In the genomic region with DNA sequence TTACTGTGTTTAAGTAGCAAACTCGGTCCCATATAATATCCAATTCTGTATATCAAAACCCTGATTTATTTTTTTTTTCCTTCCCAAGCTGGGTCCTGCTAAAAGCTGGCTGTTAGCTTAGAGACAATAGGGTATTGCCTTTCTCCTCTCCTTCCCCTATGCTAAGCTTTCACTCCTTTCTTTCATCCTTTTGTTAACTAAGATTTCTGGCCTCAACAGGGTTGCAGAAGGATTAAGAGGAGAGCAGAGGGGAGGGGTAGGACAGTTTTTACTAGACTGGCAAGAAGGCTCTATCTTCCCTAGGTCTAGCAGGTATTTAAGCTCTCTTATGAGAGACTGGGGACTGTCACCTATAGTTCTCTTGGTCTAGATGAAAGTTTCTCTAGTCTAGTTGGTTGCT, we compare ENCODE assay signal across 23 cellular contexts.
DNase-seq lines count a peak whose midpoint lies in the region; ATAC-seq, FAIRE-seq and TF ChIP-seq lines count a peak whose summit lies in the region.
"Had no signal": no experiment of that assay in that cellular context is flagged by ENCODE, and none has a peak within 500 bp of the region (broad histone marks: within the 10 kb centered on the region; RNA-seq: fewer than 3 reads in every experiment).

No MANE protein-coding gene starts in this region.

- TF ChIP-seq CTCF in GM12878 (IDR thresholded peaks at IDR 0.05 in 2 of 3, conservative IDR thresholded peaks at IDR 0.05 in 1 of 3; ENCODE audit: control insufficient read depth in 2 of 3, extremely low read depth in 1 of 3, insufficient read depth in 1 of 3, low read depth in 3 of 3, low read length in 3 of 3): no peak

- no peak overlapping the region for H2BK5ac ChIP-seq in mesendoderm (ENCODE audit: low read length)

- H2BK15ac ChIP-seq in mesendoderm (replicated peaks; ENCODE audit: low read depth): no peak overlapping the region

- no peaks in the 10 kb centered on the region for H3K79me1 ChIP-seq in mesendoderm (ENCODE audit: low read length)

- CTCF ChIA-PET in GM12878 (lab: Yijun Ruan, JAX): interaction anchor here (1.3 kb wide), 2 partner anchors 15 to 36 kb away, joined by 3 to 5 read pairs; no protein-coding TSS in a partner anchor

- no peak overlapping the region for H2AFZ ChIP-seq in GM12878 (ENCODE audit: control insufficient read depth, low read depth, low read length)

- peaks cover 28% of the 10 kb centered on the region for H3K4me1 ChIP-seq in HUES48 (ENCODE audit: control insufficient read depth, insufficient read depth, low read length)
- no peaks in the 10 kb centered on the region for H3K4me1 ChIP-seq in GM12878 (ENCODE audit: control insufficient read depth, insufficient read depth, low read length)
- peaks cover 3% of the 10 kb centered on the region for H3K4me1 ChIP-seq in mesendoderm (ENCODE audit: control insufficient read depth, low read depth, low read length)
- H3K4me1 ChIP-seq: BLaER1 treated with 17β-estradiol and CSF1 and Interleukin-3, amounts not matched to agents 10 nM and 100 nM had no signal

- no peak overlapping the region for H4K8ac ChIP-seq in mesendoderm (ENCODE audit: low read depth, low read length)

- DNase-seq in GM12878 (ENCODE audit: low read depth, low spot score) (no peak), mesendoderm (peak; percentile 16), NCI-H1436 treated with DMSO at 0.1 percent for 48 hours (lab: John Stamatoyannopoulos, UW) (no peak), caudate nucleus (lab: John Stamatoyannopoulos, UW) (no peak)
- no peak for DNase-seq in stimulated activated CD4-positive, alpha-beta T cell treated with anti-CD3 and anti-CD28 coated beads, Interleukin-4, amount 100 ng/mL, for 4 hours
- DNase-seq: Calu3; CD8-positive, alpha-beta T cell; Karpas-422; NCI-H1048; NCI-H1436; NCI-H2029; NCI-H2171 treated with DMSO at 0.1 percent for 48 hours; NCI-H446; NCI-H526 treated with DMSO at 0.1 percent for 48 hours; NK-92 treated with Interleukin-12 subunit alpha and Interleukin-12 subunit beta, amount 100 ng/mL, for 24 hours; RPMI8226; SHP77 treated with DMSO at 0.1 percent for 48 hours; SK-N-SH had no signal

- H3K27ac ChIP-seq in HUES48 (ENCODE audit: low read depth, low read length): peak overlapping the region; percentile 26
- H3K27ac ChIP-seq in GM12878 (ENCODE audit: control insufficient read depth, insufficient read depth): no peak overlapping the region
- H3K27ac ChIP-seq in mesendoderm (ENCODE audit: low read depth, low read length): no peak overlapping the region
- H3K27ac ChIP-seq in caudate nucleus (ENCODE audit: low read depth, low read length): no peak overlapping the region
- H3K27ac ChIP-seq: BLaER1 treated with 17β-estradiol and CSF1 and Interleukin-3, amounts not matched to agents 10 nM and 100 nM; HL-60 had no signal

- H3K79me2 ChIP-seq in GM12878 (ENCODE audit: control insufficient read depth, insufficient read depth, low read length): no peaks in the 10 kb centered on the region
- no peaks in the 10 kb centered on the region for H3K79me2 ChIP-seq in mesendoderm (ENCODE audit: control insufficient read depth, insufficient read depth, low read length)

- no peak overlapping the region for H3K18ac ChIP-seq in mesendoderm (ENCODE audit: low read length)

- no peak overlapping the region for H3K9ac ChIP-seq in HUES48 (ENCODE audit: low read depth, low read length)
- no peak overlapping the region for H3K9ac ChIP-seq in GM12878 (ENCODE audit: control insufficient read depth, insufficient read depth, low read length)
- H3K9ac ChIP-seq in mesendoderm (ENCODE audit: low read length): no peak overlapping the region
- H3K9ac ChIP-seq: BLaER1 treated with 17β-estradiol and CSF1 and Interleukin-3, amounts not matched to agents 10 nM and 100 nM; SK-N-SH had no signal

- no peak overlapping the region for H3K4me2 ChIP-seq in GM12878 (ENCODE audit: control insufficient read depth, insufficient read depth)
- no peak overlapping the region for H3K4me2 ChIP-seq in mesendoderm (ENCODE audit: low read length)
- H3K4me2 ChIP-seq: BLaER1 treated with 17β-estradiol and CSF1 and Interleukin-3, amounts not matched to agents 10 nM and 100 nM; SK-N-SH had no signal

- H3K36me3 ChIP-seq in HUES48 (ENCODE audit: control insufficient read depth, insufficient read depth, low read length) (no peaks in the 10 kb centered on the region), GM12878 (ENCODE audit: control insufficient read depth in 2 of 2, insufficient read depth in 2 of 2, low read length in 1 of 2) (no peaks in the 10 kb centered on the region), mesendoderm (ENCODE audit: control insufficient read depth, insufficient read depth, low read length) (no peaks in the 10 kb centered on the region)
- H3K36me3 ChIP-seq: BLaER1 treated with 17β-estradiol and CSF1 and Interleukin-3, amounts not matched to agents 10 nM and 100 nM had no signal

- no peak overlapping the region for H3K23ac ChIP-seq in mesendoderm (ENCODE audit: low read length)

- no peak overlapping the region for H4K5ac ChIP-seq in mesendoderm (ENCODE audit: low read length)

- no peak overlapping the region for H2BK120ac ChIP-seq in mesendoderm (ENCODE audit: low read depth, low read length)

- no peak for TF ChIP-seq EP300 in GM12878 (IDR thresholded peaks at IDR 0.05; ENCODE audit: borderline replicate concordance in 1 of 2, control insufficient read depth in 1 of 2, low read depth in 2 of 2, low read length in 2 of 2)

- no peak overlapping the region for H3K4ac ChIP-seq in mesendoderm (ENCODE audit: low read depth, low read length)

- BruUV-seq in GM12878 (replicated peaks; lab: Mats Ljungman, UMichigan): no TSS peak

- H3K56ac ChIP-seq in mesendoderm (ENCODE audit: low read length): no peak overlapping the region

- no peaks in the 10 kb centered on the region for H3K9me3 ChIP-seq in HUES48 (ENCODE audit: control insufficient read depth, insufficient read depth, low read length)
- H3K9me3 ChIP-seq in GM12878 (replicated peaks; ENCODE audit: control insufficient read depth, insufficient read depth, low read length): no peaks in the 10 kb centered on the region; the same call in 2 of the 3 replicates
- H3K9me3 ChIP-seq: BLaER1 treated with 17β-estradiol and CSF1 and Interleukin-3, amounts not matched to agents 10 nM and 100 nM; SK-N-SH had no signal

- no peak for TF ChIP-seq RAD21 in GM12878 (IDR thresholded peaks at IDR 0.05; ENCODE audit: insufficient read depth, low read depth, low read length)

- SMC1A ChIA-PET in GM12878 (lab: Charles Lee; ENCODE audit: uncharacterized antibody, unreplicated experiment): interaction anchor here (0.8 to 2.1 kb wide), 5 partner anchors 15 to 224 kb away, joined by 3 to 7 read pairs (median 5); no protein-coding TSS in a partner anchor

- no peaks in the 10 kb centered on the region for H4K20me1 ChIP-seq in GM12878 (ENCODE audit: control insufficient read depth, insufficient read depth)
- H4K20me1 ChIP-seq: BLaER1 treated with 17β-estradiol and CSF1 and Interleukin-3, amounts not matched to agents 10 nM and 100 nM had no signal

- peak; percentile 33 for ATAC-seq in GM12878
- ATAC-seq in HG02623 (IDR thresholded peaks at IDR 0.05; ENCODE audit: unreplicated experiment): no peak
- ATAC-seq: CD8-positive, alpha-beta T cell had no signal

- TF ChIP-seq POLR2A in GM12878 (IDR thresholded peaks at IDR 0.05; ENCODE audit: low read depth, low read length): no peak

- no peak overlapping the region for H2AK5ac ChIP-seq in mesendoderm (ENCODE audit: low read length)

- intact Hi-C loops in GM12878 (cut with micrococcal nuclease; ENCODE audit: unreplicated experiment): no loop called here

- H3K4me3 ChIP-seq in HUES48 (ENCODE audit: low read depth, low read length): no peak overlapping the region
- H3K4me3 ChIP-seq in GM12878: no peak overlapping the region
- no peak overlapping the region for H3K4me3 ChIP-seq in mesendoderm (ENCODE audit: low read length)
- H3K4me3 ChIP-seq: BLaER1 treated with 17β-estradiol and CSF1 and Interleukin-3, amounts not matched to agents 10 nM and 100 nM had no signal

- no peaks in the 10 kb centered on the region for H3K27me3 ChIP-seq in HUES48 (ENCODE audit: control insufficient read depth, insufficient read depth, low read length)
- no peaks in the 10 kb centered on the region for H3K27me3 ChIP-seq in GM12878 (replicated peaks in 1 of 2; ENCODE audit: control insufficient read depth in 2 of 2, insufficient read depth in 2 of 2, low read length in 1 of 2)
- no peaks in the 10 kb centered on the region for H3K27me3 ChIP-seq in mesendoderm (ENCODE audit: insufficient read depth, low read length, poor library complexity)
- H3K27me3 ChIP-seq: BLaER1 treated with 17β-estradiol and CSF1 and Interleukin-3, amounts not matched to agents 10 nM and 100 nM had no signal

- no peak for FAIRE-seq in GM12878 (lab: Jason Lieb, UNC)
- FAIRE-seq: GM12891 had no signal

- in situ Hi-C loops in GM12878 (cut with MboI): no loop called here

- RAD21 ChIA-PET in GM12878 (lab: Charles Lee; ENCODE audit: unreplicated experiment): no interaction called here

- POLR2A ChIA-PET in GM12878 (lab: Charles Lee): no interaction called here

- 0% methylated on average over 1 of the region's 1 CpG for WGBS in GM12878 (ENCODE audit: insufficient coverage, insufficient replicate concordance, low lambda C conversion rate, missing lambda C conversion rate)
- WGBS in mesendoderm (ENCODE audit: extremely low coverage, insufficient coverage, low lambda C conversion rate): no CpG with 5 or more reads among the region's 1 CpG

TF ChIP-seq in GM12878, 131 proteins besides CTCF, POLR2A, EP300 and RAD21 (continues in another document):
- TF ChIP-seq, protein P1, sequence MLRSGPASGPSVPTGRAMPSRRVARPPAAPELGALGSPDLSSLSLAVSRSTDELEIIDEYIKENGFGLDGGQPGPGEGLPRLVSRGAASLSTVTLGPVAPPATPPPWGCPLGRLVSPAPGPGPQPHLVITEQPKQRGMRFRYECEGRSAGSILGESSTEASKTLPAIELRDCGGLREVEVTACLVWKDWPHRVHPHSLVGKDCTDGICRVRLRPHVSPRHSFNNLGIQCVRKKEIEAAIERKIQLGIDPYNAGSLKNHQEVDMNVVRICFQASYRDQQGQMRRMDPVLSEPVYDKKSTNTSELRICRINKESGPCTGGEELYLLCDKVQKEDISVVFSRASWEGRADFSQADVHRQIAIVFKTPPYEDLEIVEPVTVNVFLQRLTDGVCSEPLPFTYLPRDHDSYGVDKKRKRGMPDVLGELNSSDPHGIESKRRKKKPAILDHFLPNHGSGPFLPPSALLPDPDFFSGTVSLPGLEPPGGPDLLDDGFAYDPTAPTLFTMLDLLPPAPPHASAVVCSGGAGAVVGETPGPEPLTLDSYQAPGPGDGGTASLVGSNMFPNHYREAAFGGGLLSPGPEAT (IDR thresholded peaks at IDR 0.05; ENCODE audit: low read depth): no peak
